In genomic region chr19:6914321-6914720, GRCh38 we compare ENCODE assay signal across 9 cellular contexts. TPM values are rescaled to one million over a fixed set of nuclear protein-coding genes. Genes with fewer than 3 reads are reported as not detected.
"Had no signal": no experiment of that assay in that cellular context is flagged by ENCODE, and none has a peak within 500 bp of the region (broad histone marks: within the 10 kb centered on the region; RNA-seq: fewer than 3 reads in every experiment).

No MANE protein-coding gene starts in this region.

- DNase-seq: GDM1, GF-D8 had no signal

- ATAC-seq: GM12878 had no signal

- FAIRE-seq: G401.6, GM12878, GM12891, GM12892, GM18507, GM19239 had no signal

- H3K4me3 ChIP-seq: GM12878 had no signal

RNA-seq across cellular contexts. Expression of gene ADGRE1, which starts 26.9 kb away (rescaled TPM):
- total RNA-seq: G401 had no signal
